Comparison of ENCODE assay signal across 19 cellular contexts in the genomic region with DNA sequence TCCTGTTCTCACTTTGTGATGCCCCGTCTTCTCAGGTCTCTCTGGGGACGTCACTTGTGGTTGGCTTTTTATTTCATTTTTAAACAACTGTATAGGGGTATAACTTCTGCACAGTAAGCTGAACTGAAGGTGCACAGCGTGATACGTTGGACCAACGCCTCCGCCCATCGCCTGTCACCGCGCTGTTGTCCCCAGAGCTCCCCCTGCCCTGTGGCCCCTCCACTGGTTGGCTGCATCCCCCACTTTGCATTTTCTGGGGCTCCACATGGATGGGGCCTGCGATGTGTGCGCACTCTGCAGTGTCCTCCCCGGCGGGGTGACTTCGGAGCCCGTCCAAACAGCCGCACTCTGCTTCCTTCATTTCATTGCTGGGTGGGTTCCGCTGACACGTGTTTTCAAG. TPM values are rescaled to one million over a fixed set of nuclear protein-coding genes. Genes with fewer than 3 reads are reported as not detected.
DNase-seq lines count a peak whose midpoint lies in the region; ATAC-seq and TF ChIP-seq lines count a peak whose summit lies in the region.
"Had no signal": no experiment of that assay in that cellular context is flagged by ENCODE, and none has a peak within 500 bp of the region (broad histone marks: within the 10 kb centered on the region; RNA-seq: fewer than 3 reads in every experiment).

No MANE protein-coding gene starts in this region.

- TF ChIP-seq EP300 in sigmoid colon (IDR thresholded peaks at IDR 0.05), result no peak
- TF ChIP-seq EP300 in tibial nerve (IDR thresholded peaks at IDR 0.05), result no peak

- intact Hi-C loops in activated CD4-positive, alpha-beta memory T cell treated with anti-CD3 and anti-CD28 coated beads for 36 hours (cut with micrococcal nuclease), result no loop called here
- intact Hi-C loops in sigmoid colon (cut with DNase I), result no loop called here

- WGBS in sigmoid colon, 2 donors, result 85 to 89% methylated on average over 18 of the region's 18 CpGs
- 88 to 90% methylated on average over 18 of the region's 18 CpGs for WGBS in tibial nerve, 2 donors

- H3K27ac ChIP-seq in sigmoid colon (peak overlapping the region in 1 of 4 donors; percentile 45), tibial nerve (peak overlapping the region in 1 of 4 donors; percentile 85)
- H3K27ac ChIP-seq: 22Rv1 had no signal

- no peaks in the 10 kb centered on the region for H3K36me3 ChIP-seq in sigmoid colon
- H3K36me3 ChIP-seq in tibial nerve, result no peaks in the 10 kb centered on the region
- H3K36me3 ChIP-seq: HAP-1 had no signal

- TF ChIP-seq POLR2A in sigmoid colon (IDR thresholded peaks at IDR 0.05), result no peak
- no peak for TF ChIP-seq POLR2A in tibial nerve (IDR thresholded peaks at IDR 0.05)

- CTCF ChIA-PET in activated CD4-positive, alpha-beta memory T cell treated with anti-CD3 and anti-CD28 coated beads, Interleukin-2, amount 10 ng/mL, durations not matched to agents 7 days and 5 days (lab: Charles Lee), result no interaction called here
- CTCF ChIA-PET in activated CD4-positive, alpha-beta memory T cell treated with anti-CD3 and anti-CD28 coated beads for 36 hours (lab: Charles Lee), result no interaction called here

- H3K27me3 ChIP-seq in sigmoid colon (peaks cover 0 to 32% (median 17%) of the 10 kb centered on the region in 3 donors), tibial nerve (peaks cover 0 to 25% of the 10 kb centered on the region in 2 donors)

- peaks cover 5% of the 10 kb centered on the region for H3K27me3 Mint-ChIP-seq in activated CD4-positive, alpha-beta memory T cell treated with anti-CD3 and anti-CD28 coated beads, Interleukin-2, amount 10 ng/mL, durations not matched to agents 7 days and 5 days
- no peaks in the 10 kb centered on the region for H3K27me3 Mint-ChIP-seq in activated CD4-positive, alpha-beta memory T cell treated with anti-CD3 and anti-CD28 coated beads for 36 hours
- H3K27me3 Mint-ChIP-seq in central memory CD8-positive, alpha-beta T cell, result no peaks in the 10 kb centered on the region

- TF ChIP-seq CTCF in sigmoid colon (IDR thresholded peaks at IDR 0.05) (no peak), tibial nerve (IDR thresholded peaks at IDR 0.05) (no peak)

- H3K4me3 Mint-ChIP-seq in activated CD4-positive, alpha-beta memory T cell treated with anti-CD3 and anti-CD28 coated beads, Interleukin-2, amount 10 ng/mL, durations not matched to agents 7 days and 5 days, result no peak overlapping the region
- H3K4me3 Mint-ChIP-seq in activated CD4-positive, alpha-beta memory T cell treated with anti-CD3 and anti-CD28 coated beads for 36 hours, result no peak overlapping the region
- H3K4me3 Mint-ChIP-seq in central memory CD8-positive, alpha-beta T cell, result no peak overlapping the region
- H3K4me3 Mint-ChIP-seq: CD14-positive monocyte; CD8-positive, alpha-beta T cell had no signal

- POLR2A ChIA-PET in activated CD4-positive, alpha-beta memory T cell treated with anti-CD3 and anti-CD28 coated beads, Interleukin-2, amount 10 ng/mL, durations not matched to agents 7 days and 5 days (lab: Charles Lee), result no interaction called here
- POLR2A ChIA-PET in activated CD4-positive, alpha-beta memory T cell treated with anti-CD3 and anti-CD28 coated beads for 36 hours (lab: Charles Lee), result no interaction called here

- peak; percentile 10 for DNase-seq in activated CD4-positive, alpha-beta memory T cell treated with anti-CD3 and anti-CD28 coated beads, Interleukin-2, amount 10 ng/mL, durations not matched to agents 7 days and 5 days
- DNase-seq in activated CD4-positive, alpha-beta memory T cell treated with anti-CD3 and anti-CD28 coated beads for 36 hours, result no peak
- DNase-seq in central memory CD8-positive, alpha-beta T cell (ENCODE audit: low spot score in 2 of 2), result no peak
- DNase-seq in mesenteric fat pad (ENCODE audit: low spot score), result peak; percentile 79
- DNase-seq in sigmoid colon, result peak; percentile 53
- DNase-seq in tibial nerve (ENCODE audit: low spot score in 2 of 2), result no peak
- DNase-seq in GF-D8 (lab: John Stamatoyannopoulos, UW), result no peak
- DNase-seq: CD8-positive, alpha-beta T cell; COR-L47; DMS153; DND-41; GDM1 had no signal

- ATAC-seq in central memory CD8-positive, alpha-beta T cell (replicated peaks; ENCODE audit: extremely low read depth, poor library complexity, severe bottlenecking), result no peak
- ATAC-seq in HG02852 (IDR thresholded peaks at IDR 0.05; ENCODE audit: unreplicated experiment), result no peak
- ATAC-seq: CD8-positive, alpha-beta T cell had no signal

- no peaks in the 10 kb centered on the region for H3K4me1 Mint-ChIP-seq in activated CD4-positive, alpha-beta memory T cell treated with anti-CD3 and anti-CD28 coated beads, Interleukin-2, amount 10 ng/mL, durations not matched to agents 7 days and 5 days
- H3K4me1 Mint-ChIP-seq in activated CD4-positive, alpha-beta memory T cell treated with anti-CD3 and anti-CD28 coated beads for 36 hours (ENCODE audit: low read depth), result no peaks in the 10 kb centered on the region
- H3K4me1 Mint-ChIP-seq in central memory CD8-positive, alpha-beta T cell, result no peaks in the 10 kb centered on the region

- no peaks in the 10 kb centered on the region for H3K36me3 Mint-ChIP-seq in activated CD4-positive, alpha-beta memory T cell treated with anti-CD3 and anti-CD28 coated beads, Interleukin-2, amount 10 ng/mL, durations not matched to agents 7 days and 5 days (ENCODE audit: low read depth)
- no peaks in the 10 kb centered on the region for H3K36me3 Mint-ChIP-seq in activated CD4-positive, alpha-beta memory T cell treated with anti-CD3 and anti-CD28 coated beads for 36 hours
- H3K36me3 Mint-ChIP-seq in central memory CD8-positive, alpha-beta T cell (ENCODE audit: insufficient read depth), result peaks cover 8% of the 10 kb centered on the region
- H3K36me3 Mint-ChIP-seq: CD14-positive monocyte; CD8-positive, alpha-beta T cell had no signal

- H3K27ac Mint-ChIP-seq in activated CD4-positive, alpha-beta memory T cell treated with anti-CD3 and anti-CD28 coated beads, Interleukin-2, amount 10 ng/mL, durations not matched to agents 7 days and 5 days, result no peak overlapping the region
- no peak overlapping the region for H3K27ac Mint-ChIP-seq in activated CD4-positive, alpha-beta memory T cell treated with anti-CD3 and anti-CD28 coated beads for 36 hours
- H3K27ac Mint-ChIP-seq in central memory CD8-positive, alpha-beta T cell (ENCODE audit: low read depth), result peak overlapping the region; percentile 38
- H3K27ac Mint-ChIP-seq: CD8-positive, alpha-beta T cell had no signal

- no peaks in the 10 kb centered on the region for H3K4me1 ChIP-seq in sigmoid colon
- peaks cover 0 to 28% (median 0%) of the 10 kb centered on the region in 4 donors for H3K4me1 ChIP-seq in tibial nerve
- H3K4me1 ChIP-seq: HAP-1 had no signal

- H3K4me3 ChIP-seq in sigmoid colon, result no peak overlapping the region
- no peak overlapping the region for H3K4me3 ChIP-seq in tibial nerve
- H3K4me3 ChIP-seq: HAP-1 had no signal

- H3K9me3 ChIP-seq in sigmoid colon, result no peaks in the 10 kb centered on the region
- no peaks in the 10 kb centered on the region for H3K9me3 ChIP-seq in tibial nerve
- H3K9me3 ChIP-seq: HAP-1 had no signal

- H3K9me3 Mint-ChIP-seq in activated CD4-positive, alpha-beta memory T cell treated with anti-CD3 and anti-CD28 coated beads, Interleukin-2, amount 10 ng/mL, durations not matched to agents 7 days and 5 days, result peaks cover 7% of the 10 kb centered on the region
- H3K9me3 Mint-ChIP-seq in activated CD4-positive, alpha-beta memory T cell treated with anti-CD3 and anti-CD28 coated beads for 36 hours, result peaks cover 3% of the 10 kb centered on the region
- no peaks in the 10 kb centered on the region for H3K9me3 Mint-ChIP-seq in central memory CD8-positive, alpha-beta T cell
- H3K9me3 Mint-ChIP-seq: CD8-positive, alpha-beta T cell had no signal

RNA-seq across cellular contexts. Expression of gene GPR35, which starts 14.3 kb away (rescaled TPM):
- 1 to 10 TPM; 5.2 to 5.7 TPM for total RNA-seq in activated CD4-positive, alpha-beta memory T cell treated with anti-CD3 and anti-CD28 coated beads, Interleukin-2, amount 10 ng/mL, durations not matched to agents 7 days and 5 days
- total RNA-seq in activated CD4-positive, alpha-beta memory T cell treated with anti-CD3 and anti-CD28 coated beads for 36 hours, result 1 to 10 TPM; 3.4 to 4.7 TPM
- 1.9 TPM for total RNA-seq in mesenteric fat pad
- total RNA-seq in sigmoid colon, result 1 to 10 TPM; 1.3 to 7.8 (median 3.5) TPM
- 10 to 100 TPM; 28.2 to 76.6 (median 33.0) TPM for polyA plus RNA-seq in sigmoid colon
- 1 to 10 TPM in 3 of 4 donors, under 1 TPM in 1; 0.90 to 8.2 (median 2.0) TPM for total RNA-seq in tibial nerve
- total RNA-seq: H1 had no signal

RNA-seq across cellular contexts. Expression of gene AQP12B, which starts 43.1 kb away (rescaled TPM):
- total RNA-seq in activated CD4-positive, alpha-beta memory T cell treated with anti-CD3 and anti-CD28 coated beads, Interleukin-2, amount 10 ng/mL, durations not matched to agents 7 days and 5 days, result not detected
- total RNA-seq in activated CD4-positive, alpha-beta memory T cell treated with anti-CD3 and anti-CD28 coated beads for 36 hours, result not detected
- total RNA-seq in mesenteric fat pad (not detected), sigmoid colon (not detected), tibial nerve (under 1 TPM in 1 of 4 donors, not detected in 3; 0.22 TPM)
- polyA plus RNA-seq in sigmoid colon, result 1 to 10 TPM in 2 of 3 donors, not detected in 1; 1.2 to 5.5 TPM
- total RNA-seq: A673; CD8-positive, alpha-beta T cell; H1 had no signal
- polyA plus RNA-seq: BJ, CD14-positive monocyte, H1 had no signal

RNA-seq across cellular contexts. Expression of gene AQP12A, which starts 52.1 kb away (rescaled TPM):
- total RNA-seq in activated CD4-positive, alpha-beta memory T cell treated with anti-CD3 and anti-CD28 coated beads, Interleukin-2, amount 10 ng/mL, durations not matched to agents 7 days and 5 days, result not detected
- total RNA-seq in activated CD4-positive, alpha-beta memory T cell treated with anti-CD3 and anti-CD28 coated beads for 36 hours, result not detected
- total RNA-seq in mesenteric fat pad, result not detected
- not detected for total RNA-seq in sigmoid colon
- polyA plus RNA-seq in sigmoid colon, result 1 to 10 TPM in 2 of 3 donors, not detected in 1; 3.0 to 7.4 TPM
- total RNA-seq in tibial nerve, result 1 to 10 TPM in 1 of 4 donors, not detected in 3; 1.2 TPM
- total RNA-seq: A673; CD8-positive, alpha-beta T cell; H1 had no signal
- polyA plus RNA-seq: BJ, CD14-positive monocyte, H1 had no signal

RNA-seq across cellular contexts. Expression of gene CAPN10, which starts 53.0 kb away (rescaled TPM):
- total RNA-seq in activated CD4-positive, alpha-beta memory T cell treated with anti-CD3 and anti-CD28 coated beads, Interleukin-2, amount 10 ng/mL, durations not matched to agents 7 days and 5 days, result 10 to 100 TPM; 52.3 to 53.1 TPM
- total RNA-seq in activated CD4-positive, alpha-beta memory T cell treated with anti-CD3 and anti-CD28 coated beads for 36 hours, result 10 to 100 TPM; 32.6 to 33.9 TPM
- total RNA-seq in mesenteric fat pad (18.2 TPM), sigmoid colon (10 to 100 TPM; 10.5 to 27.7 (median 16.3) TPM), tibial nerve (10 to 100 TPM; 28.0 to 66.3 (median 54.8) TPM)
- 10 to 100 TPM; 11.4 to 33.0 (median 16.4) TPM for polyA plus RNA-seq in sigmoid colon

Comparison
In these comparisons a context has a peak if more than half of its experiments do, and no peak if none do; other contexts are left out.
1. DNase-seq: peak in activated CD4-positive, alpha-beta memory T cell treated with anti-CD3 and anti-CD28 coated beads, Interleukin-2, amount 10 ng/mL, durations not matched to agents 7 days and 5 days (single experiment), mesenteric fat pad (single experiment) and sigmoid colon (single experiment); none in activated CD4-positive, alpha-beta memory T cell treated with anti-CD3 and anti-CD28 coated beads for 36 hours (single experiment), central memory CD8-positive, alpha-beta T cell (0 of 2), tibial nerve (0 of 2) and GF-D8 (single experiment).